ENCODE assay signal across 4 cellular contexts in the genomic region with DNA sequence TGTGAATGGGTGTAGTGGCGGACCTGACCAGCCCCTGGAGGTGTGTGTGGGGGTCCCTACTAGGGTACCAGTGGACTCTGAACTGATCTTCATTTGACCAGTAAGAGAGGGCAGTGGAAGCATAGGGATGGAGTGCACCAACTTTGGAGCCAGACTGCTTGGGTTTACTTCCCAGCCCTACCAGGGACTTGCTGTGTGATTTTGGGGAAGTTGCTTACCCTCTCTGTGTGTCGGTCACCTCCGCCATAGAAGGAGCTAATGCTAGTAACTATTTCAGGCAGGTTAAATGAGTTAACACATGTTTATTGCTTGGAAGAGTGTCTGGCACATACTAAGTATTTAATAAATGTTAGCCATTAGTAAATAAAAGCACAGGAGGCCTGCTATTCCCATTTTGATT.
TF ChIP-seq lines count a peak whose summit lies in the region.

No MANE protein-coding gene starts in this region.

TF ChIP-seq in A549, 52 proteins besides CTCF, POLR2A, EP300 and RAD21:
- TF ChIP-seq ESRRA (IDR thresholded peaks at IDR 0.05; ENCODE audit: borderline replicate concordance, low read length) (no peak), ZFP36 (IDR thresholded peaks at IDR 0.05; ENCODE audit: borderline replicate concordance, partially characterized antibody) (peak; percentile 39)
TF ChIP-seq in A549: peak in this region for 1.

TF ChIP-seq in HEK293, 187 proteins besides CTCF, POLR2A, EP300 and RAD21:
- TF ChIP-seq ZNF768 (tag by site-specific recombination; IDR thresholded peaks at IDR 0.05) (0 out of 2 replicates have a peak, but pooled peaks have one; percentile 29), ZNF548 (tag by site-specific recombination; IDR thresholded peaks at IDR 0.05) (no peak)

TF ChIP-seq in K562, 482 proteins besides CTCF, POLR2A, EP300 and RAD21:
- TF ChIP-seq, protein P1, sequence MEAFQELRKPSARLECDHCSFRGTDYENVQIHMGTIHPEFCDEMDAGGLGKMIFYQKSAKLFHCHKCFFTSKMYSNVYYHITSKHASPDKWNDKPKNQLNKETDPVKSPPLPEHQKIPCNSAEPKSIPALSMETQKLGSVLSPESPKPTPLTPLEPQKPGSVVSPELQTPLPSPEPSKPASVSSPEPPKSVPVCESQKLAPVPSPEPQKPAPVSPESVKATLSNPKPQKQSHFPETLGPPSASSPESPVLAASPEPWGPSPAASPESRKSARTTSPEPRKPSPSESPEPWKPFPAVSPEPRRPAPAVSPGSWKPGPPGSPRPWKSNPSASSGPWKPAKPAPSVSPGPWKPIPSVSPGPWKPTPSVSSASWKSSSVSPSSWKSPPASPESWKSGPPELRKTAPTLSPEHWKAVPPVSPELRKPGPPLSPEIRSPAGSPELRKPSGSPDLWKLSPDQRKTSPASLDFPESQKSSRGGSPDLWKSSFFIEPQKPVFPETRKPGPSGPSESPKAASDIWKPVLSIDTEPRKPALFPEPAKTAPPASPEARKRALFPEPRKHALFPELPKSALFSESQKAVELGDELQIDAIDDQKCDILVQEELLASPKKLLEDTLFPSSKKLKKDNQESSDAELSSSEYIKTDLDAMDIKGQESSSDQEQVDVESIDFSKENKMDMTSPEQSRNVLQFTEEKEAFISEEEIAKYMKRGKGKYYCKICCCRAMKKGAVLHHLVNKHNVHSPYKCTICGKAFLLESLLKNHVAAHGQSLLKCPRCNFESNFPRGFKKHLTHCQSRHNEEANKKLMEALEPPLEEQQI (IDR thresholded peaks at IDR 0.05) = no peak
- no peak for TF ChIP-seq PML (IDR thresholded peaks at IDR 0.05; ENCODE audit: low read length)
- TF ChIP-seq ZFP36 (IDR thresholded peaks at IDR 0.05; ENCODE audit: low read depth, low read length, partially characterized antibody) = peak; percentile 80
- no peak for TF ChIP-seq ZNF263 (CRISPR knock-in tag; IDR thresholded peaks at IDR 0.05; ENCODE audit: borderline replicate concordance)
- no peak for TF ChIP-seq ZNF24 (IDR thresholded peaks at IDR 0.05)
- no peak for TF ChIP-seq XRCC4 (IDR thresholded peaks at IDR 0.05; ENCODE audit: extremely low read depth, insufficient read depth, insufficient read length)
- peak; percentile 90 for TF ChIP-seq RBM25 (IDR thresholded peaks at IDR 0.05; ENCODE audit: low read depth, low read length, severe bottlenecking)
- TF ChIP-seq ZC3H8 (IDR thresholded peaks at IDR 0.05) = no peak
- TF ChIP-seq ZNF609 (CRISPR knock-in tag; IDR thresholded peaks at IDR 0.05; ENCODE audit: borderline replicate concordance) = no peak
- TF ChIP-seq KLF16 (IDR thresholded peaks at IDR 0.05) = no peak
- TF ChIP-seq, protein P2, sequence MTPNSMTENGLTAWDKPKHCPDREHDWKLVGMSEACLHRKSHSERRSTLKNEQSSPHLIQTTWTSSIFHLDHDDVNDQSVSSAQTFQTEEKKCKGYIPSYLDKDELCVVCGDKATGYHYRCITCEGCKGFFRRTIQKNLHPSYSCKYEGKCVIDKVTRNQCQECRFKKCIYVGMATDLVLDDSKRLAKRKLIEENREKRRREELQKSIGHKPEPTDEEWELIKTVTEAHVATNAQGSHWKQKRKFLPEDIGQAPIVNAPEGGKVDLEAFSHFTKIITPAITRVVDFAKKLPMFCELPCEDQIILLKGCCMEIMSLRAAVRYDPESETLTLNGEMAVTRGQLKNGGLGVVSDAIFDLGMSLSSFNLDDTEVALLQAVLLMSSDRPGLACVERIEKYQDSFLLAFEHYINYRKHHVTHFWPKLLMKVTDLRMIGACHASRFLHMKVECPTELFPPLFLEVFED (CRISPR knock-in tag; conservative IDR thresholded peaks at IDR 0.05) = no peak
- TF ChIP-seq VEZF1 (CRISPR knock-in tag; IDR thresholded peaks at IDR 0.05) = no peak
- no peak for TF ChIP-seq BHLHE40 (IDR thresholded peaks at IDR 0.05; ENCODE audit: low read length)
- TF ChIP-seq ZNF174 (CRISPR knock-in tag; IDR thresholded peaks at IDR 0.05) = no peak
- no peak for TF ChIP-seq CBFB (CRISPR knock-in tag; IDR thresholded peaks at IDR 0.05)
- TF ChIP-seq PTTG1 (tag; IDR thresholded peaks at IDR 0.05; ENCODE audit: low read depth) = no peak
- TF ChIP-seq IRF2 (CRISPR knock-in tag; IDR thresholded peaks at IDR 0.05) = no peak

TF ChIP-seq in H1, 55 proteins besides CTCF, POLR2A, EP300 and RAD21:
- TF ChIP-seq TAF7 (optimal IDR thresholded peaks at IDR 0.05; ENCODE audit: borderline replicate concordance, low read depth, low read length) = no peak
- TF ChIP-seq KDM4A (IDR thresholded peaks at IDR 0.05; ENCODE audit: low read depth, low read length, severe bottlenecking) = no peak
- no peak for TF ChIP-seq GABPA (IDR thresholded peaks at IDR 0.05; ENCODE audit: borderline replicate concordance, insufficient read depth, low read length)
- TF ChIP-seq KDM1A (IDR thresholded peaks at IDR 0.05; ENCODE audit: borderline replicate concordance, low read length) = 0 out of 2 replicates have a peak, but pooled peaks have one; percentile 17
- TF ChIP-seq CHD1 (IDR thresholded peaks at IDR 0.05; ENCODE audit: low read depth, low read length) = no peak
- TF ChIP-seq JUN (IDR thresholded peaks at IDR 0.05; ENCODE audit: low read depth, low read length) = no peak
- TF ChIP-seq SIN3A (conservative IDR thresholded peaks at IDR 0.05 in 1 of 2, IDR thresholded peaks at IDR 0.05 in 1 of 2; ENCODE audit: low read depth in 1 of 2, low read length in 2 of 2) = no peak
- TF ChIP-seq TEAD4 (IDR thresholded peaks at IDR 0.05; ENCODE audit: low read depth, low read length) = no peak
